ENCODE assay signal across 11 cellular contexts in genomic region chrY:7874080-7874479, GRCh38.
DNase-seq lines count a peak whose midpoint lies in the region; ATAC-seq and TF ChIP-seq lines count a peak whose summit lies in the region.
"Had no signal": no experiment of that assay in that cellular context is flagged by ENCODE, and none has a peak within 500 bp of the region (broad histone marks: within the 10 kb centered on the region; RNA-seq: fewer than 3 reads in every experiment).

No MANE protein-coding gene starts in this region.

- H3K27ac ChIP-seq in foreskin keratinocyte: no peak overlapping the region
- H3K27ac ChIP-seq: testis had no signal

- H3K27me3 ChIP-seq in foreskin keratinocyte: no peaks in the 10 kb centered on the region
- H3K27me3 ChIP-seq: testis had no signal

- peak; percentile 53 for DNase-seq in A172 (ENCODE audit: low spot score)
- DNase-seq in GM10266 (ENCODE audit: extremely low spot score): no peak
- DNase-seq in NCI-H2171 treated with DMSO at 0.1 percent for 48 hours (lab: John Stamatoyannopoulos, UW): peak; percentile 76
- peak in 1 of 2 donors; percentile 40 for DNase-seq in foreskin keratinocyte
- DNase-seq in NCI-H82 treated with DMSO at 0.1 percent for 48 hours (lab: John Stamatoyannopoulos, UW; ENCODE audit: unreplicated experiment): no peak
- DNase-seq: activated T-cell treated with anti-CD3 and anti-CD28 coated beads, Interleukin-2, amount 50 U/mL, for 4 hours; CD8-positive, alpha-beta T cell; testis had no signal

- ATAC-seq in foreskin keratinocyte (peak; percentile 71), GM19395 (IDR thresholded peaks at IDR 0.05; ENCODE audit: unreplicated experiment) (no peak), GM19023 (IDR thresholded peaks at IDR 0.05; ENCODE audit: unreplicated experiment) (no peak), GM21825 (IDR thresholded peaks at IDR 0.05; ENCODE audit: unreplicated experiment) (no peak)
- ATAC-seq: CD8-positive, alpha-beta T cell had no signal

- TF ChIP-seq CTCF in GM10266 (IDR thresholded peaks at IDR 0.05; ENCODE audit: control insufficient read depth, insufficient read depth, low read depth, missing control alignments) (peak; percentile 38), foreskin keratinocyte (conservative IDR thresholded peaks at IDR 0.05) (no peak)

- no peaks in the 10 kb centered on the region for H3K4me1 ChIP-seq in foreskin keratinocyte
- H3K4me1 ChIP-seq: testis had no signal

Comparison
In these comparisons a context has a peak if more than half of its experiments do, and no peak if none do; other contexts are left out.
1. DNase-seq: peak in A172 (single experiment) and NCI-H2171 treated with DMSO at 0.1 percent for 48 hours (single experiment); none in GM10266 (single experiment) and NCI-H82 treated with DMSO at 0.1 percent for 48 hours (single experiment).